In genomic region chr3:50327943-50328691, GRCh38 we compare ENCODE assay signal across 8 cellular contexts. TPM values are rescaled to one million over a fixed set of nuclear protein-coding genes. Genes with fewer than 3 reads are reported as not detected.
DNase-seq lines count a peak whose midpoint lies in the region; ATAC-seq and TF ChIP-seq lines count a peak whose summit lies in the region.

Gene TUSC2, minus strand, starts transcription at chr3:50328223. Its CDS starts 124 bp downstream, at chr3:50328099.

- H3K27ac ChIP-seq in dorsolateral prefrontal cortex: peak within 1 kb of the TSS in 56 of 59 donors; percentile 35 to 94 (median 82)

- WGBS in lower leg skin, 2 donors: 2% methylated on average over 35 to 39 of the region's 55 CpGs

- peak within 1 kb of the TSS; percentile 75 to 100 (median 97) for H3K4me3 ChIP-seq in dorsolateral prefrontal cortex
- H3K4me3 ChIP-seq in lower leg skin (ENCODE audit: low read depth, poor library complexity, severe bottlenecking): peak within 1 kb of the TSS; percentile 73

- H3K27me3 ChIP-seq in dorsolateral prefrontal cortex: no peaks in the 10 kb centered on the region

- TF ChIP-seq POLR2A in lower leg skin (IDR thresholded peaks at IDR 0.05): no peak

- ATAC-seq in GM19372 (IDR thresholded peaks at IDR 0.05; ENCODE audit: low read depth, unreplicated experiment) (peak; percentile 89), HG03558 (IDR thresholded peaks at IDR 0.05; ENCODE audit: extremely low read depth, unreplicated experiment) (peak; percentile 44)

- TF ChIP-seq CTCF in dorsolateral prefrontal cortex (IDR thresholded peaks at IDR 0.05 in 54 of 56, conservative IDR thresholded peaks at IDR 0.05 in 2 of 56; ENCODE audit: low read depth in 1 of 56, partially characterized antibody in 56 of 56) (peak in 29 of 56 donors; percentile 10 to 59 (median 30)), lower leg skin (IDR thresholded peaks at IDR 0.05) (no peak)

- intact Hi-C loops in dorsolateral prefrontal cortex (cut with DNase I) (loop anchor here (2.0 to 5.0 kb wide), 4 partner anchors 36 to 135 kb away; partner anchors contain the start of genes GNAI2 (in 1 of the 2) and IFRD2 (in 1 of the 2)), lower leg skin (cut with DNase I; ENCODE audit: low total_unique reads) (no loop called here)

- DNase-seq in C1 segment of cervical spinal cord (lab: John Stamatoyannopoulos, UW): peak; percentile 52 to 95 (median 92)
- peak; percentile 98 for DNase-seq in NCI-H82 (lab: John Stamatoyannopoulos, UW)
- peak; percentile 96 to 97 for DNase-seq in activated CD4-positive, alpha-beta T cell treated with anti-CD3 and anti-CD28 coated beads, Interleukin-2, amount 50 U/mL, for 48 hours
- peak; percentile 97 to 99 (median 98) for DNase-seq in dorsolateral prefrontal cortex
- peak; percentile 97 to 100 for DNase-seq in lower leg skin (ENCODE audit: low spot score in 2 of 2)
- peak; percentile 93 to 94 for DNase-seq in stimulated activated CD4-positive, alpha-beta T cell treated with anti-CD3 and anti-CD28 coated beads, Interleukin-4, amount 100 ng/mL, for 48 hours (ENCODE audit: low read depth in 2 of 2)

RNA-seq across cellular contexts. Expression of gene TUSC2, which starts in this region (rescaled TPM):
- total RNA-seq in dorsolateral prefrontal cortex (10 to 100 TPM; 29.2 to 71.0 (median 52.4) TPM), lower leg skin (10 to 100 TPM; 13.1 to 24.2 (median 18.0) TPM)

Comparison
In these comparisons a context has a peak if more than half of its experiments do, and no peak if none do; other contexts are left out.
1. Peak in every context shown above with its lines: DNase-seq, ATAC-seq, H3K4me3 ChIP-seq and H3K27ac ChIP-seq.
2. CTCF ChIP-seq: peak in dorsolateral prefrontal cortex (29 of 56); none in lower leg skin (0 of 3).